8 cellular contexts compared by ENCODE assay signal in genomic region chr12:16347391-16348298, GRCh38. TPM values are rescaled to one million over a fixed set of nuclear protein-coding genes. Genes with fewer than 3 reads are reported as not detected.
DNase-seq lines count a peak whose midpoint lies in the region; ATAC-seq and TF ChIP-seq lines count a peak whose summit lies in the region.

Gene MGST1, plus strand, starts transcription at chr12:16347645. Its CDS starts 6,608 bp downstream, at chr12:16354253.

- H3K27me3 Mint-ChIP-seq in natural killer cell treated with Interleukin-12 subunit alpha and Interleukin-12 subunit beta and Interleukin-15 and Interleukin-18, amount 100 ng/mL, for 72 hours, result no peaks in the 10 kb centered on the region
- H3K27me3 Mint-ChIP-seq in activated T-cell treated with anti-CD3 and anti-CD28 coated beads, Interleukin-2, amount 50 U/mL, for 4 hours (ENCODE audit: low read depth), result peaks cover 8% of the 10 kb centered on the region

- no peaks in the 10 kb centered on the region for H3K36me3 Mint-ChIP-seq in natural killer cell treated with Interleukin-12 subunit alpha and Interleukin-12 subunit beta and Interleukin-15 and Interleukin-18, amount 100 ng/mL, for 72 hours
- no peaks in the 10 kb centered on the region for H3K36me3 Mint-ChIP-seq in activated T-cell treated with anti-CD3 and anti-CD28 coated beads, Interleukin-2, amount 50 U/mL, for 4 hours (ENCODE audit: insufficient read depth)

- H3K27ac Mint-ChIP-seq in natural killer cell treated with Interleukin-12 subunit alpha and Interleukin-12 subunit beta and Interleukin-15 and Interleukin-18, amount 100 ng/mL, for 72 hours, result no peak within 1 kb of the TSS

- in situ Hi-C loops in SK-MEL-5 (cut with HindIII; ENCODE audit: low pct_unique_long_range_greater_than_20kb, low sequenced_read_pairs), result no loop called here

- TF ChIP-seq POLR2A in GM19099 (IDR thresholded peaks at IDR 0.05; ENCODE audit: extremely low read depth, insufficient read length, low read depth), result peak; percentile 50

- no peaks in the 10 kb centered on the region for H3K4me1 Mint-ChIP-seq in natural killer cell treated with Interleukin-12 subunit alpha and Interleukin-12 subunit beta and Interleukin-15 and Interleukin-18, amount 100 ng/mL, for 72 hours (ENCODE audit: low read depth in 2 of 2)
- H3K4me1 Mint-ChIP-seq in activated T-cell treated with anti-CD3 and anti-CD28 coated beads, Interleukin-2, amount 50 U/mL, for 4 hours (ENCODE audit: low read depth), result no peaks in the 10 kb centered on the region

- H3K4me3 Mint-ChIP-seq in natural killer cell treated with Interleukin-12 subunit alpha and Interleukin-12 subunit beta and Interleukin-15 and Interleukin-18, amount 100 ng/mL, for 72 hours, result peak within 1 kb of the TSS; percentile 22
- H3K4me3 Mint-ChIP-seq in activated T-cell treated with anti-CD3 and anti-CD28 coated beads, Interleukin-2, amount 50 U/mL, for 4 hours, result no peak within 1 kb of the TSS

- DNase-seq in A172 (ENCODE audit: low spot score) (peak; percentile 15), HUDEP-2 (lab: John Stamatoyannopoulos, UW; ENCODE audit: unreplicated experiment in 76 of 76) (peak in 66 of 76 experiments; percentile 2 to 75 (median 46)), SK-MEL-5 (ENCODE audit: low read depth, low spot score) (peak; percentile 21), fibroblast of the conjunctiva (ENCODE audit: low read depth) (peak; percentile 69)
- DNase-seq in natural killer cell treated with Interleukin-12 subunit alpha and Interleukin-12 subunit beta and Interleukin-15 and Interleukin-18, amount 100 ng/mL, for 72 hours (ENCODE audit: low spot score), result no peak
- DNase-seq in effector CD8-positive, alpha-beta T cell (lab: John Stamatoyannopoulos, UW), result no peak
- no peak for DNase-seq in activated T-cell treated with anti-CD3 and anti-CD28 coated beads, Interleukin-2, amount 50 U/mL, for 4 hours

- ATAC-seq in natural killer cell treated with Interleukin-12 subunit alpha and Interleukin-12 subunit beta and Interleukin-15 and Interleukin-18, amount 100 ng/mL, for 72 hours, result peak in 1 of 2 donors; percentile 48
- no peak for ATAC-seq in activated T-cell treated with anti-CD3 and anti-CD28 coated beads, Interleukin-2, amount 50 U/mL, for 4 hours

- peaks cover 3% of the 10 kb centered on the region for H3K9me3 Mint-ChIP-seq in natural killer cell treated with Interleukin-12 subunit alpha and Interleukin-12 subunit beta and Interleukin-15 and Interleukin-18, amount 100 ng/mL, for 72 hours
- peaks cover 5% of the 10 kb centered on the region for H3K9me3 Mint-ChIP-seq in activated T-cell treated with anti-CD3 and anti-CD28 coated beads, Interleukin-2, amount 50 U/mL, for 4 hours

RNA-seq across cellular contexts. Expression of gene MGST1, which starts in this region (rescaled TPM):
- total RNA-seq in A172 (2014; rRNA removed; shearing (Covaris generic)), result 8.1 and 11.4 TPM in 2 replicates
- total RNA-seq in SK-MEL-5 (2014; rRNA removed; shearing (Covaris generic)), result 5.3 and 9.0 TPM in 2 replicates
- polyA plus RNA-seq in SK-MEL-5 (2015; cell fraction: cytosol; rRNA removed), result 20.8 and 29.0 TPM in 2 replicates
- polyA plus RNA-seq in SK-MEL-5 (2015; cell fraction: nucleus; rRNA removed), result 1.5 and 8.0 TPM in 2 replicates
- total RNA-seq in natural killer cell treated with Interleukin-12 subunit alpha and Interleukin-12 subunit beta and Interleukin-15 and Interleukin-18, amount 100 ng/mL, for 72 hours, result 10 to 100 TPM; 11.3 to 13.8 TPM
- 1 to 10 TPM in 1 of 3 donors, under 1 TPM in 2; 0.45 to 1.8 (median 0.94) TPM for total RNA-seq in activated T-cell treated with anti-CD3 and anti-CD28 coated beads, Interleukin-2, amount 50 U/mL, for 4 hours

Comparison
In these comparisons a context has a peak if more than half of its experiments do, and no peak if none do; other contexts are left out.
1. DNase-seq: peak in A172 (single experiment), HUDEP-2 (66 of 76), SK-MEL-5 (single experiment) and fibroblast of the conjunctiva (single experiment); none in natural killer cell treated with Interleukin-12 subunit alpha and Interleukin-12 subunit beta and Interleukin-15 and Interleukin-18, amount 100 ng/mL, for 72 hours (single experiment), effector CD8-positive, alpha-beta T cell (single experiment) and activated T-cell treated with anti-CD3 and anti-CD28 coated beads, Interleukin-2, amount 50 U/mL, for 4 hours (single experiment).